Comparison of ENCODE assay signal across 1 cellular context in the genomic region with DNA sequence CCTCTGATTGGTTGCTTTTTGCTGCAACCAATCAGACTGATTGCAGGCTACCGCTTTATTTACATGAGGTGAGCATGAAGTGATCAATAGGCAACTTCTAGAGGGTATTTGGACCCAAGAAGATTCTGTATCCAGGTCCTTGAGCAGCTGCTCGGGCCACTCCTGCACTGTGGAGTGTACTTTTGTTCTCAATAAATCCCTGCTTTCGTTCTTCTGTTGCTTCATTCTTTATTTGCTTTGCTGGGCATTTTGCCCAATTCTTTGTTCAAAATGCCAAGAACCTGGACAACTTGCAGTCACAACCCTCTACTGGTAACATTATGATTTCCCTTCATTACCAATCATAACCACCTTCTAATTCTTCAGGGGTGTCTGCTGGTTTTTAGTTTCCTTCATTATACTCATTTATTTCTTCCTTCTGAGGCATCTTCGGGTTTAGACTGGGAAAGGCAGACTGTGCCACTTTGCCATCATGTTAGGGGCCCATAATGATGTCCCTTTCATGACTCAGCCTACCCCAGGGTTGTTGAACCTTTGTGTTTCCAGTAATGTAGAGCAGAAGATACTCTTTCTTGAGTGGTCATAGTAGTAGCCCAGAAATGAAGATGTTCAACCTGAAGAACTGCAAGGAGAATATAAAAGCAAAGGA.
TF ChIP-seq lines count a peak whose summit lies in the region.

No MANE protein-coding gene starts in this region.

TF ChIP-seq in HepG2, 621 proteins besides CTCF, POLR2A, EP300 and RAD21:
- TF ChIP-seq MEIS1 (CRISPR knock-in tag; IDR thresholded peaks at IDR 0.05; ENCODE audit: borderline replicate concordance) (no peak), MIER2 (CRISPR knock-in tag; IDR thresholded peaks at IDR 0.05) (no peak), TCF12 (IDR thresholded peaks at IDR 0.05) (no peak), TCF12 (CRISPR knock-in tag; IDR thresholded peaks at IDR 0.05) (no peak), MLXIP (CRISPR knock-in tag; IDR thresholded peaks at IDR 0.05; ENCODE audit: borderline replicate concordance) (no peak), PCBP1 (IDR thresholded peaks at IDR 0.05; ENCODE audit: borderline replicate concordance, low read depth, low read length) (no peak), ZNF691 (CRISPR knock-in tag; IDR thresholded peaks at IDR 0.05; ENCODE audit: borderline replicate concordance, low read depth) (no peak), HNRNPLL (IDR thresholded peaks at IDR 0.05; ENCODE audit: low read depth, low read length, poor library complexity, severe bottlenecking) (no peak), KDM5A (IDR thresholded peaks at IDR 0.05; ENCODE audit: borderline replicate concordance, low read length) (no peak), ZNF484 (CRISPR knock-in tag; IDR thresholded peaks at IDR 0.05; ENCODE audit: borderline replicate concordance, low read depth) (no peak), FOXA1 (IDR thresholded peaks at IDR 0.05) (no peak), FOXA1 (CRISPR knock-in tag; IDR thresholded peaks at IDR 0.05) (peak; percentile 40; the same call in 1 of the 2 replicates), CEBPG (CRISPR knock-in tag; IDR thresholded peaks at IDR 0.05) (peak; percentile 54), TRAFD1 (CRISPR knock-in tag; IDR thresholded peaks at IDR 0.05; ENCODE audit: borderline replicate concordance) (no peak), CEBPB (IDR thresholded peaks at IDR 0.05; ENCODE audit: borderline replicate concordance, low read depth, low read length) (peak; percentile 69; the same call in 1 of the 2 replicates), ZMYM4 (CRISPR knock-in tag; IDR thresholded peaks at IDR 0.05) (no peak), KDM3A (CRISPR knock-in tag; IDR thresholded peaks at IDR 0.05; ENCODE audit: low read depth) (no peak), NR3C1 (CRISPR knock-in tag; IDR thresholded peaks at IDR 0.05) (no peak), ZNF556 (CRISPR knock-in tag; IDR thresholded peaks at IDR 0.05; ENCODE audit: borderline replicate concordance) (no peak), ZNF331 (CRISPR knock-in tag; IDR thresholded peaks at IDR 0.05) (no peak), GATA4 (IDR thresholded peaks at IDR 0.05; ENCODE audit: borderline replicate concordance, low read depth) (no peak)
- TF ChIP-seq, protein P1, sequence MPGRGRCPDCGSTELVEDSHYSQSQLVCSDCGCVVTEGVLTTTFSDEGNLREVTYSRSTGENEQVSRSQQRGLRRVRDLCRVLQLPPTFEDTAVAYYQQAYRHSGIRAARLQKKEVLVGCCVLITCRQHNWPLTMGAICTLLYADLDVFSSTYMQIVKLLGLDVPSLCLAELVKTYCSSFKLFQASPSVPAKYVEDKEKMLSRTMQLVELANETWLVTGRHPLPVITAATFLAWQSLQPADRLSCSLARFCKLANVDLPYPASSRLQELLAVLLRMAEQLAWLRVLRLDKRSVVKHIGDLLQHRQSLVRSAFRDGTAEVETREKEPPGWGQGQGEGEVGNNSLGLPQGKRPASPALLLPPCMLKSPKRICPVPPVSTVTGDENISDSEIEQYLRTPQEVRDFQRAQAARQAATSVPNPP (CRISPR knock-in tag; IDR thresholded peaks at IDR 0.05), result no peak
- TF ChIP-seq, protein P2, sequence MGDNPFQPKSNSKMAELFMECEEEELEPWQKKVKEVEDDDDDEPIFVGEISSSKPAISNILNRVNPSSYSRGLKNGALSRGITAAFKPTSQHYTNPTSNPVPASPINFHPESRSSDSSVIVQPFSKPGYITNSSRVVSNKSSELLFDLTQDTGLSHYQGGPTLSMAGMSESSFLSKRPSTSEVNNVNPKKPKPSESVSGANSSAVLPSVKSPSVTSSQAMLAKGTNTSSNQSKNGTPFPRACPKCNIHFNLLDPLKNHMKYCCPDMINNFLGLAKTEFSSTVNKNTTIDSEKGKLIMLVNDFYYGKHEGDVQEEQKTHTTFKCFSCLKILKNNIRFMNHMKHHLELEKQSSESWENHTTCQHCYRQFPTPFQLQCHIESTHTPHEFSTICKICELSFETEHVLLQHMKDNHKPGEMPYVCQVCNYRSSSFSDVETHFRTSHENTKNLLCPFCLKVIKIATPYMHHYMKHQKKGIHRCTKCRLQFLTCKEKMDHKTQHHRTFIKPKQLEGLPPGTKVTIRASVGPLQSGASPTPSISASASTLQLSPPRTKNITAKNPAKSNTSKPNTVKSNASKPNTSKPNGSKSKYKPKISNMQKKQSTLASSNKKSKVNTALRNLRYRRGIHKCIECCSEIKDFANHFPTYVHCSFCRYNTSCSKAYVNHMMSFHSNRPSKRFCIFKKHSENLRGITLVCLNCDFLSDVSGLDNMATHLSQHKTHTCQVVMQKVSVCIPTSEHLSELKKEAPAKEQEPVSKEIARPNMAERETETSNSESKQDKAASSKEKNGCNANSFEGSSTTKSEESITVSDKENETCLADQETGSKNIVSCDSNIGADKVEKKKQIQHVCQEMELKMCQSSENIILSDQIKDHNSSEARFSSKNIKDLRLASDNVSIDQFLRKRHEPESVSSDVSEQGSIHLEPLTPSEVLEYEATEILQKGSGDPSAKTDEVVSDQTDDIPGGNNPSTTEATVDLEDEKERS (CRISPR knock-in tag; IDR thresholded peaks at IDR 0.05), result no peak
